ENCODE assay signal across 1 cellular context in genomic region chr15:98954411-98954810, GRCh38.
TF ChIP-seq lines count a peak whose summit lies in the region.

No MANE protein-coding gene starts in this region.

TF ChIP-seq in HepG2, 621 proteins besides CTCF, POLR2A, EP300 and RAD21:
- TF ChIP-seq, protein P1, sequence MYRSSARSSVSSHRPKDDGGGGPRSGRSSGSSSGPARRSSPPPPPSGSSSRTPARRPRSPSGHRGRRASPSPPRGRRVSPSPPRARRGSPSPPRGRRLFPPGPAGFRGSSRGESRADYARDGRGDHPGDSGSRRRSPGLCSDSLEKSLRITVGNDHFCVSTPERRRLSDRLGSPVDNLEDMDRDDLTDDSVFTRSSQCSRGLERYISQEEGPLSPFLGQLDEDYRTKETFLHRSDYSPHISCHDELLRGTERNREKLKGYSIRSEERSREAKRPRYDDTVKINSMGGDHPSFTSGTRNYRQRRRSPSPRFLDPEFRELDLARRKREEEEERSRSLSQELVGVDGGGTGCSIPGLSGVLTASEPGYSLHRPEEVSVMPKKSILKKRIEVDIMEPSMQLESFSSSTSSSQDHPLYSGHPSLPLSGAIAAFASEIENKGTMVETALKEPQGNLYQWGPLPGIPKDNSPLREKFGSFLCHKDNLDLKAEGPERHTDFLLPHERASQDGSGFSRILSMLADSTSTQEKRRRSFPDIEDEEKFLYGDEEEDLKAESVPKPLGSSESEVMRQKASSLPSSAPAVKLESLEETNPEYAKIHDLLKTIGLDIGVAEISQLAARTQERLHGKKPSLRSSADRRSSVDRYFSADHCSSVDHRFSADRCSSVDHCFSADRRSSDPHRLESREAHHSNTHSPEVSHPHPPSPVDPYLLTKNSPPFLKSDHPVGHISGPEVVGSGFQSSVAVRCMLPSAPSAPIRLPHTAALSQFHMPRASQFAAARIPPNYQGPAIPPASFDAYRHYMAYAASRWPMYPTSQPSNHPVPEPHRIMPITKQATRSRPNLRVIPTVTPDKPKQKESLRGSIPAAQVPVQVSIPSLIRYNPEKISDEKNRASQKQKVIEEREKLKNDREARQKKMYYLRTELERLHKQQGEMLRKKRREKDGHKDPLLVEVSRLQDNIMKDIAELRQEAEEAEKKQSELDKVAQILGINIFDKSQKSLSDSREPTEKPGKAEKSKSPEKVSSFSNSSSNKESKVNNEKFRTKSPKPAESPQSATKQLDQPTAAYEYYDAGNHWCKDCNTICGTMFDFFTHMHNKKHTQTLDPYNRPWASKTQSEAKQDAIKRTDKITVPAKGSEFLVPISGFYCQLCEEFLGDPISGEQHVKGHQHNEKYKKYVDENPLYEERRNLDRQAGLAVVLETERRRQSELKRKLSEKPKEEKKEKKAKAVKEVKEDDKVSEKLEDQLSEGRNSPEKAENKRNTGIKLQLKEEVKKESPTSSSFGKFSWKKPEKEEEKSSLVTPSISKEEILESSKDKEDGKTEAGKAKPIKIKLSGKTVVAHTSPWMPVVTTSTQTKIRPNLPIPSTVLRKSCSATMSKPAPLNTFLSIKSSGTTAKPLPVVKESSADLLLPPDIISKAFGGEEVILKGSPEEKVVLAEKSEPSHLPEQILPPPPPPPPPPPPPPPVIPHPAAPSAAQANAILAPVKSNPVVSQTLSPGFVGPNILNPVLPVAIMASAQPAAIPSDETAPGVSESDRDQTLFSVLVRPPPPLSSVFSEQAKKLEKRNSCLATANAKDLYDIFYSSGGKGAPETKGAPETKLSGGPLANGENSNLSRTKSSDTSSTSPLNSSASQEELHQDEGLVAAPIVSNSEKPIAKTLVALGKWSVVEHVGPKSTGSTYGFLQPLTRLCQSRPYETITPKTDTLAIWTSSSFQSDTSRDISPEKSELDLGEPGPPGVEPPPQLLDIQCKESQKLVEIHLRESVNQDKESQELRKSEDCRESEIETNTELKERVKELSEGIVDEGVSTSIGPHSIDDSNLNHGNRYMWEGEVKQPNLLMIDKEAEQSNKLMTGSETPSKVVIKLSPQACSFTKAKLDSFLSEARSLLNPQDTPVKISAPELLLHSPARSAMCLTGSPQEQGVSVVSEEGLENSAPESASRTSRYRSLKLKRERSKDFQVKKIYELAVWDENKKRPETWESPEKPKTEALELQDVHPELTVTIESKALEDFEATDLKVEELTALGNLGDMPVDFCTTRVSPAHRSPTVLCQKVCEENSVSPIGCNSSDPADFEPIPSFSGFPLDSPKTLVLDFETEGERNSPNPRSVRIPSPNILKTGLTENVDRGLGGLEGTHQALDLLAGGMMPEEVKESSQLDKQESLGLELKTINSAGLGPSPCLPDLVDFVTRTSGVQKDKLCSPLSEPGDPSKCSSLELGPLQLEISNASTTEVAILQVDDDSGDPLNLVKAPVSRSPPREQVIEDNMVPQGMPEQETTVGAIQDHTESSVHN (CRISPR knock-in tag; IDR thresholded peaks at IDR 0.05): no peak
- TF ChIP-seq, protein P2, sequence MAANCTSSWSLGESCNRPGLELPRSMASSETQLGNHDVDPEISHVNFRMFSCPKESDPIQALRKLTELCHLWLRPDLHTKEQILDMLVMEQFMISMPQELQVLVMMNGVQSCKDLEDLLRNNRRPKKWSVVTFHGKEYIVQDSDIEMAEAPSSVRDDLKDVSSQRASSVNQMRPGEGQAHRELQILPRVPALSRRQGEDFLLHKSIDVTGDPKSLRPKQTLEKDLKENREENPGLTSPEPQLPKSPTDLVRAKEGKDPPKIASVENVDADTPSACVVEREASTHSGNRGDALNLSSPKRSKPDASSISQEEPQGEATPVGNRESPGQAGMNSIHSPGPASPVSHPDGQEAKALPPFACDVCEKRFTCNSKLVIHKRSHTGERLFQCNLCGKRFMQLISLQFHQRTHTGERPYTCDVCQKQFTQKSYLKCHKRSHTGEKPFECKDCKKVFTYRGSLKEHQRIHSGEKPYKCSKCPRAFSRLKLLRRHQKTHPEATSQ (CRISPR knock-in tag; IDR thresholded peaks at IDR 0.05; ENCODE audit: borderline replicate concordance): no peak
- TF ChIP-seq KDM2A (CRISPR knock-in tag; IDR thresholded peaks at IDR 0.05; ENCODE audit: borderline replicate concordance, low read depth) (no peak), NCOA2 (CRISPR knock-in tag; IDR thresholded peaks at IDR 0.05) (no peak), CBFB (CRISPR knock-in tag; IDR thresholded peaks at IDR 0.05) (no peak), ZFP36L1 (CRISPR knock-in tag; IDR thresholded peaks at IDR 0.05) (no peak), PITX1 (CRISPR knock-in tag; IDR thresholded peaks at IDR 0.05) (no peak), SOX13 (IDR thresholded peaks at IDR 0.05) (no peak), SOX13 (CRISPR knock-in tag; conservative IDR thresholded peaks at IDR 0.05 in 1 of 2, IDR thresholded peaks at IDR 0.05 in 1 of 2) (no peak), ZNF556 (CRISPR knock-in tag; IDR thresholded peaks at IDR 0.05; ENCODE audit: borderline replicate concordance) (no peak), TEAD3 (CRISPR knock-in tag; optimal IDR thresholded peaks at IDR 0.05; ENCODE audit: borderline replicate concordance) (no peak), ZNF772 (CRISPR knock-in tag; IDR thresholded peaks at IDR 0.05) (no peak)
- TF ChIP-seq, protein P3, sequence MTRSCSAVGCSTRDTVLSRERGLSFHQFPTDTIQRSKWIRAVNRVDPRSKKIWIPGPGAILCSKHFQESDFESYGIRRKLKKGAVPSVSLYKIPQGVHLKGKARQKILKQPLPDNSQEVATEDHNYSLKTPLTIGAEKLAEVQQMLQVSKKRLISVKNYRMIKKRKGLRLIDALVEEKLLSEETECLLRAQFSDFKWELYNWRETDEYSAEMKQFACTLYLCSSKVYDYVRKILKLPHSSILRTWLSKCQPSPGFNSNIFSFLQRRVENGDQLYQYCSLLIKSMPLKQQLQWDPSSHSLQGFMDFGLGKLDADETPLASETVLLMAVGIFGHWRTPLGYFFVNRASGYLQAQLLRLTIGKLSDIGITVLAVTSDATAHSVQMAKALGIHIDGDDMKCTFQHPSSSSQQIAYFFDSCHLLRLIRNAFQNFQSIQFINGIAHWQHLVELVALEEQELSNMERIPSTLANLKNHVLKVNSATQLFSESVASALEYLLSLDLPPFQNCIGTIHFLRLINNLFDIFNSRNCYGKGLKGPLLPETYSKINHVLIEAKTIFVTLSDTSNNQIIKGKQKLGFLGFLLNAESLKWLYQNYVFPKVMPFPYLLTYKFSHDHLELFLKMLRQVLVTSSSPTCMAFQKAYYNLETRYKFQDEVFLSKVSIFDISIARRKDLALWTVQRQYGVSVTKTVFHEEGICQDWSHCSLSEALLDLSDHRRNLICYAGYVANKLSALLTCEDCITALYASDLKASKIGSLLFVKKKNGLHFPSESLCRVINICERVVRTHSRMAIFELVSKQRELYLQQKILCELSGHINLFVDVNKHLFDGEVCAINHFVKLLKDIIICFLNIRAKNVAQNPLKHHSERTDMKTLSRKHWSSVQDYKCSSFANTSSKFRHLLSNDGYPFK (CRISPR knock-in tag; IDR thresholded peaks at IDR 0.05; ENCODE audit: borderline replicate concordance): no peak
TF ChIP-seq in HepG2: peak in this region for 0.
